26 cellular contexts compared by ENCODE assay signal in the genomic region with DNA sequence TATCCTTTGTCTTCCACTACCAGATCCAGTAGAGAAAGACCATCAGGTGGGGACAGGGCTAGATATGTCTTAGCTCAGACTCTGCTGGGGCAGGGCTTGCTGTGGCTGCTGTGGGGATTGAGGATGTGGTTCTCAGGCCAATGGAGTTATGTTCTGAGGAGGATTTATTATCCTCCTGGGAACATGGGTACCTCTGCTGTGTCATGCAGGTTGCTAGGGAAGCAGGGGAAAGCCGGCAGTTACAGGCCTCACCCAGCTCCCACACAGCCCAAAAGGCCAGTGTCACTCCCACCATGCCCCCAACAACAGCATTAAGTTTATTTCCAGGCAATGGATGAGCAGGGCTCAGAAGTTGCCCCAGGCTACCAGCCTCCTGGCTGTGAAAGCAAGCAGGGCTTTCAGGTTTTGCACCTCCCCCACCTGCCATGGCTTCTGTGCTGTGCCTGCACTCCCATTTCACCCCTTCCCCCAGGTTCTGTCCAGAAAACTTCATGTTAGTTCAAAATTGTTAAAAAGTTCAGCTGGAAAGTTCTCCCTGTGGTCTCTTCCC.
"Had no signal": no experiment of that assay in that cellular context is flagged by ENCODE, and none has a peak within 500 bp of the region (broad histone marks: within the 10 kb centered on the region; RNA-seq: fewer than 3 reads in every experiment).

No MANE protein-coding gene starts in this region.

- DNase-seq: activated CD4-positive, alpha-beta T cell treated with anti-CD3 and anti-CD28 coated beads, Interleukin-2, amount 10 ng/mL, durations not matched to agents 7 days and 5 days; activated CD4-positive, CD25-positive, alpha-beta regulatory T cell treated with anti-CD3 and anti-CD28 coated beads, Interleukin-2, amount 50 U/mL, for 72 hours; activated CD8-positive, alpha-beta memory T cell treated with anti-CD3 and anti-CD28 coated beads, Interleukin-2, amount 10 ng/mL, durations not matched to agents 7 days and 5 days; activated CD8-positive, alpha-beta T cell treated with anti-CD3 and anti-CD28 coated beads for 36 hours; activated gamma-delta T cell; activated T-cell treated with anti-CD3 and anti-CD28 coated beads for 4 hours; anterior cingulate cortex; body of pancreas; cortex of kidney; head of caudate nucleus; hypothalamus; left ventricle myocardium superior; pancreas; stimulated activated CD4-positive, alpha-beta T cell treated with anti-CD3 and anti-CD28 coated beads, Interleukin-4, amount 100 ng/mL, for 24 hours; stimulated activated naive CD8-positive, alpha-beta T cell treated with anti-CD3 and anti-CD28 coated beads, Interleukin-15, Interleukin-2, amounts not matched to agents 100 U/mL and 50 U/mL, for 24 hours; uterus had no signal

- H3K27ac ChIP-seq: body of pancreas, cardiac muscle cell, epithelial cell of prostate, gastroesophageal sphincter, neutrophil, pancreas, psoas muscle, right atrium auricular region, tibial nerve, uterus, VCaP had no signal

- H3K4me3 ChIP-seq: body of pancreas, cardiac muscle cell, gastroesophageal sphincter, pancreas, psoas muscle, right atrium auricular region, tibial nerve, uterus had no signal

- H3K4me1 Mint-ChIP-seq: activated CD4-positive, alpha-beta T cell treated with anti-CD3 and anti-CD28 coated beads, Interleukin-2, amount 10 ng/mL, durations not matched to agents 7 days and 5 days; activated CD8-positive, alpha-beta memory T cell treated with anti-CD3 and anti-CD28 coated beads, Interleukin-2, amount 10 ng/mL, durations not matched to agents 7 days and 5 days; activated naive CD4-positive, alpha-beta T cell treated with anti-CD3 and anti-CD28 coated beads, Interleukin-2, amount 50 U/mL, for 24 hours had no signal

- H3K4me1 ChIP-seq: body of pancreas, gastroesophageal sphincter, pancreas, psoas muscle, right atrium auricular region, tibial nerve, uterus had no signal

- ATAC-seq: activated CD8-positive, alpha-beta memory T cell treated with anti-CD3 and anti-CD28 coated beads, Interleukin-2, amount 10 ng/mL, durations not matched to agents 7 days and 5 days; activated CD8-positive, alpha-beta T cell treated with anti-CD3 and anti-CD28 coated beads for 36 hours; body of pancreas; gastroesophageal sphincter; left ventricle myocardium superior; pancreas; psoas muscle; stimulated activated naive CD8-positive, alpha-beta T cell treated with anti-CD3 and anti-CD28 coated beads, Interleukin-15, Interleukin-2, amounts not matched to agents 100 U/mL and 50 U/mL, for 24 hours had no signal

- H3K9me3 ChIP-seq: body of pancreas, neutrophil, pancreas, psoas muscle, right atrium auricular region, uterus had no signal

- H3K4me3 Mint-ChIP-seq: activated CD4-positive, alpha-beta T cell treated with anti-CD3 and anti-CD28 coated beads, Interleukin-2, amount 10 ng/mL, durations not matched to agents 7 days and 5 days; activated CD8-positive, alpha-beta memory T cell treated with anti-CD3 and anti-CD28 coated beads, Interleukin-2, amount 10 ng/mL, durations not matched to agents 7 days and 5 days; activated CD8-positive, alpha-beta T cell treated with anti-CD3 and anti-CD28 coated beads for 36 hours; activated naive CD4-positive, alpha-beta T cell treated with anti-CD3 and anti-CD28 coated beads, Interleukin-2, amount 50 U/mL, for 24 hours; activated T-helper 1 cell treated with anti-CD3 and anti-CD28 coated beads, Interleukin-12 subunit alpha, Interleukin-12 subunit beta, Interleukin-2, Interleukin-4 antibody, amounts not matched to agents 30 ng/mL and 10 ng/mL and 1 ng/mL, durations not matched to agents 14 hours and 24 hours and 36 hours had no signal

- H3K27ac Mint-ChIP-seq: activated CD4-positive, alpha-beta T cell treated with anti-CD3 and anti-CD28 coated beads, Interleukin-2, amount 10 ng/mL, durations not matched to agents 7 days and 5 days; activated CD8-positive, alpha-beta memory T cell treated with anti-CD3 and anti-CD28 coated beads, Interleukin-2, amount 10 ng/mL, durations not matched to agents 7 days and 5 days; activated CD8-positive, alpha-beta T cell treated with anti-CD3 and anti-CD28 coated beads for 36 hours; activated naive CD4-positive, alpha-beta T cell treated with anti-CD3 and anti-CD28 coated beads, Interleukin-2, amount 50 U/mL, for 24 hours; activated T-helper 1 cell treated with anti-CD3 and anti-CD28 coated beads, Interleukin-12 subunit alpha, Interleukin-12 subunit beta, Interleukin-2, Interleukin-4 antibody, amounts not matched to agents 30 ng/mL and 10 ng/mL and 1 ng/mL, durations not matched to agents 14 hours and 24 hours and 36 hours had no signal

- H3K27me3 Mint-ChIP-seq: activated CD4-positive, alpha-beta T cell treated with anti-CD3 and anti-CD28 coated beads, Interleukin-2, amount 10 ng/mL, durations not matched to agents 7 days and 5 days; activated CD8-positive, alpha-beta memory T cell treated with anti-CD3 and anti-CD28 coated beads, Interleukin-2, amount 10 ng/mL, durations not matched to agents 7 days and 5 days; activated CD8-positive, alpha-beta T cell treated with anti-CD3 and anti-CD28 coated beads for 36 hours; activated naive CD4-positive, alpha-beta T cell treated with anti-CD3 and anti-CD28 coated beads, Interleukin-2, amount 50 U/mL, for 24 hours had no signal

- H3K27me3 ChIP-seq: body of pancreas, cardiac muscle cell, gastroesophageal sphincter, neutrophil, pancreas, right atrium auricular region, tibial nerve, uterus had no signal

- H3K36me3 ChIP-seq: cardiac muscle cell, gastroesophageal sphincter, neutrophil, pancreas, right atrium auricular region, tibial nerve, uterus had no signal

- H3K36me3 Mint-ChIP-seq: activated CD8-positive, alpha-beta memory T cell treated with anti-CD3 and anti-CD28 coated beads, Interleukin-2, amount 10 ng/mL, durations not matched to agents 7 days and 5 days; activated naive CD4-positive, alpha-beta T cell treated with anti-CD3 and anti-CD28 coated beads, Interleukin-2, amount 50 U/mL, for 24 hours had no signal
